In the genomic region with DNA sequence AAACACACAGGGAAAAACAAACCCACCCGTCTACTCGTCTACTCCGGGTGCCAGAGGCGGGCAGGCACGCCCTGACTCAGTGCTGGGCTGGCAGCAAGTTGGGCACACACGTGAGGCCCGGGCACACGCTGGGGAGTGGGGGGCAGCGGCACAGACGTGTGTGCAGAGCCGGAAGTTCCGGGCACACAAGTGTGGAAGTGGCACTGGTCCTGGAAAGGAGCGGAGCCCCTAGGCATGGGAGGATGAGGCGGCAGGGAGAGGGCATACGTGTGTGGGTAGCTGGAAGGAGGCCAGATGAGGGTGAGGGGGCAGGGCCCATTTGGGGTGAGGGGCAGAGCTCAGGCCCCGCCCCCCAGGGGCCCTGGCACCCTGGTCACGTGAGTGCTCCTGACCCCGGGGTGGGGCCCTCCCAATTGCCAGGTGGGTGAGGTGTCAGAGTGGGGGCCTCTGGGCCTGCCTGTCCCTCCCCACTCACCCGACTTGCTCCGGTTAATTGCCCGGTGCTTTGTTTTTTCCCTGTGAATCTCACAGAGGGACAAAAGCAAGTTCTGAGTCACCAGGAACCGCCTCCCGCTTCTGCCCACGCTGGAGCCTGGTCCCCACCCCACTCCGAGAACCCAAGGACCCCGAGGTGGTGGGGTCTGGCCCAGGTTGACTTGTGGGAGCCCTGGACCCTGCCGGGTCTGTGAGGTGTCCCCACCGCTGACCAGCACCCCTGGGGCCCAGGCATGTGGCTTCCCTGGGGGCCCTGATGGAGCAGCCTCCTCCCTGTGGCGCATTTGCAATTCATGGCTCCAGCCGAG, we compare ENCODE assay signal across 10 cellular contexts.
A peak's percentile ranks its signal among the peaks of the same experiment; 100 is the strongest.
DNase-seq lines count a peak whose midpoint lies in the region; ATAC-seq and TF ChIP-seq lines count a peak whose summit lies in the region.
"Had no signal": no experiment of that assay in that cellular context is flagged by ENCODE, and none has a peak within 500 bp of the region (broad histone marks: within the 10 kb centered on the region; RNA-seq: fewer than 3 reads in every experiment).

No MANE protein-coding gene starts in this region.

- peak overlapping the region; percentile 51 for H3K9ac ChIP-seq in mesendoderm (ENCODE audit: low read length)

- peak; percentile 20 for DNase-seq in Right ventricle myocardium superior
- no peak for DNase-seq in left ventricle myocardium superior
- DNase-seq in breast epithelium (ENCODE audit: low spot score in 2 of 2), result peak; percentile 72 to 89
- DNase-seq in mesendoderm, result no peak
- DNase-seq in aorta, result peak; percentile 37 to 74
- no peak for DNase-seq in foreskin melanocyte
- DNase-seq in hepatic stellate cell (ENCODE audit: low spot score), result no peak
- DNase-seq in germinal center (ENCODE audit: low spot score), result no peak
- DNase-seq: NCI-H446 treated with DMSO at 0.1 percent for 48 hours, T1000 had no signal

- TF ChIP-seq CTCF in breast epithelium (IDR thresholded peaks at IDR 0.05), result no peak

- peaks cover 0 to 13% of the 10 kb centered on the region in 2 donors for H3K4me1 ChIP-seq in breast epithelium
- H3K4me1 ChIP-seq in mesendoderm (ENCODE audit: control insufficient read depth, low read depth, low read length), result peaks cover 5% of the 10 kb centered on the region
- H3K4me1 ChIP-seq in aorta (ENCODE audit: control insufficient read depth in 1 of 2, insufficient read depth in 2 of 2, low read length in 2 of 2), result no peaks in the 10 kb centered on the region

- no peak overlapping the region for H3K23ac ChIP-seq in mesendoderm (ENCODE audit: low read length)

- intact Hi-C loops in Right ventricle myocardium superior (cut with DNase I), result no loop called here
- intact Hi-C loops in left ventricle myocardium superior (cut with micrococcal nuclease), result no loop called here
- intact Hi-C loops in breast epithelium (cut with DNase I; ENCODE audit: low total_unique reads), result no loop called here
- intact Hi-C loops in aorta (cut with DNase I), result no loop called here

- H3K9me3 ChIP-seq in breast epithelium (no peaks in the 10 kb centered on the region), aorta (ENCODE audit: control insufficient read depth, low read length) (no peaks in the 10 kb centered on the region)

- no peaks in the 10 kb centered on the region for H3K79me2 ChIP-seq in mesendoderm (ENCODE audit: control insufficient read depth, insufficient read depth, low read length)

- H2BK120ac ChIP-seq in mesendoderm (ENCODE audit: low read depth, low read length), result no peak overlapping the region

- no peak overlapping the region for H3K4ac ChIP-seq in mesendoderm (ENCODE audit: low read depth, low read length)

- H3K4me2 ChIP-seq in mesendoderm (ENCODE audit: low read length), result no peak overlapping the region

- H3K27ac ChIP-seq in breast epithelium (peak overlapping the region; percentile 96 to 99), mesendoderm (ENCODE audit: low read depth, low read length) (peak overlapping the region; percentile 3), aorta (ENCODE audit: low read depth in 1 of 2, low read length in 2 of 2) (no peak overlapping the region)

- WGBS in mesendoderm (ENCODE audit: extremely low coverage, insufficient coverage, low lambda C conversion rate), result no CpG with 5 or more reads among the region's 30 CpGs
- 25 to 32% methylated on average over 28 to 30 of the region's 30 CpGs for WGBS in aorta, 2 donors

- H3K18ac ChIP-seq in mesendoderm (ENCODE audit: low read length), result no peak overlapping the region

- ATAC-seq in Right ventricle myocardium superior (ENCODE audit: poor library complexity) (no peak), left ventricle myocardium superior (no peak), aorta (ENCODE audit: low FRiP score) (peak; percentile 31)

- no peaks in the 10 kb centered on the region for H3K36me3 ChIP-seq in breast epithelium
- no peaks in the 10 kb centered on the region for H3K36me3 ChIP-seq in mesendoderm (ENCODE audit: control insufficient read depth, insufficient read depth, low read length)
- H3K36me3 ChIP-seq in aorta (ENCODE audit: control insufficient read depth in 1 of 2, insufficient read depth in 2 of 2, low read length in 1 of 2), result no peaks in the 10 kb centered on the region

- H3K4me3 ChIP-seq in breast epithelium (peak overlapping the region in 2 of 3 donors; percentile 30 to 58), mesendoderm (ENCODE audit: low read length) (no peak overlapping the region), aorta (ENCODE audit: low read length in 2 of 2) (no peak overlapping the region)

- H4K5ac ChIP-seq in mesendoderm (ENCODE audit: low read length), result no peak overlapping the region

- no peak overlapping the region for H2BK15ac ChIP-seq in mesendoderm (replicated peaks; ENCODE audit: low read depth)

- no peak overlapping the region for H2AK5ac ChIP-seq in mesendoderm (ENCODE audit: low read length)

- H3K79me1 ChIP-seq in mesendoderm (ENCODE audit: low read length), result no peaks in the 10 kb centered on the region

- no peak for TF ChIP-seq POLR2A in breast epithelium (IDR thresholded peaks at IDR 0.05)

- peak overlapping the region; percentile 53 for H2BK5ac ChIP-seq in mesendoderm (ENCODE audit: low read length)

- peak overlapping the region; percentile 86 for H3K56ac ChIP-seq in mesendoderm (ENCODE audit: low read length)

- H3K27me3 ChIP-seq in breast epithelium (peaks cover 5 to 6% of the 10 kb centered on the region in 2 donors), mesendoderm (ENCODE audit: insufficient read depth, low read length, poor library complexity) (no peaks in the 10 kb centered on the region), aorta (ENCODE audit: control insufficient read depth in 1 of 2, insufficient read depth in 2 of 2, low read length in 1 of 2) (no peaks in the 10 kb centered on the region)

- H4K8ac ChIP-seq in mesendoderm (ENCODE audit: low read depth, low read length), result no peak overlapping the region

Comparison
In these comparisons a context has a peak if more than half of its experiments do, and no peak if none do; other contexts are left out.
1. DNase-seq: peak in Right ventricle myocardium superior (single experiment), breast epithelium (2 of 2) and aorta (2 of 2); none in left ventricle myocardium superior (single experiment), mesendoderm (single experiment), foreskin melanocyte (single experiment), hepatic stellate cell (single experiment) and germinal center (single experiment).
2. H3K27ac ChIP-seq: peak in breast epithelium (2 of 2) and mesendoderm (single experiment); none in aorta (0 of 2).
3. H3K4me3 ChIP-seq: peak in breast epithelium (2 of 3); none in mesendoderm (single experiment) and aorta (0 of 2).